ENCODE assay signal across 8 cellular contexts in the genomic region with DNA sequence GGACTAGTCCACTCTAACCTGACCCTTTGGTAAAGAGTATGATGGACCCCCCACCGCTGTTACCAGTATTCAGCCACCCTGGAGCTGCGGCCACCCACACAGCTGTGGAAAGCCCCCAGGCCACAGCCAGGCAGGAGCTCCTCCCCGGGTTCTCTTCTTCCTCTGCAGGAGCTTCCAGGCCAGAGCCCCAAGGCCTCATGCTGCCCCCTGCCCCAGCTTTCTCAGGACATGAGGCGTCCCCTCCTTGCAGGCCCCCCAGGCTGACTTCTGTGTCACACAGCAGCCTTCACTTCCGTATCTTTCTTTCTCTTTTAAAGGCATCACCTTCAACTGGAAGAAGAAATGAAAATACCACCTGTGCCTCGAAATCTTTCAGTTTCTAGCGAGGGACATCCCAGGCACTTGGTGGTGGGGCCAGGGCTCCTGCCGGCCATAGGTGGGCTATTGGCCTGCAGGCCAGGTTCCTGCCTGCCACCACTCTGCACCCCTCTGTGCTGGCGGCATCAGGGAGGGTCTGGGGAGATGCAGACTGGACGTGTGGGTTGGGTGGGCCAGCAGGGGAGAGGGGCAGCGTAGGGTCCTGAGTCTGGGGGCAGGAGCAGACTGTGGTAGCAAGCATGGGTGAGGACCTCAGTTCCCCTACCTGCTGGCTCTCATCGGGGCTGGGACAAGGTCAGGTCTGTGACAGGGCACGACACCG. TPM values are rescaled to one million over a fixed set of nuclear protein-coding genes. Genes with fewer than 3 reads are reported as not detected.
DNase-seq lines count a peak whose midpoint lies in the region; ATAC-seq lines count a peak whose summit lies in the region.

No MANE protein-coding gene starts in this region.

- H3K4me1 Mint-ChIP-seq in T-cell = peaks cover 100% of the 10 kb centered on the region in 3 donors
- H3K4me1 Mint-ChIP-seq in natural killer cell treated with Interleukin-12 subunit alpha and Interleukin-12 subunit beta and Interleukin-15 and Interleukin-18, amount 100 ng/mL, for 72 hours (ENCODE audit: low read depth in 2 of 2) = peaks cover 87 to 89% of the 10 kb centered on the region in 2 donors

- H3K9me3 Mint-ChIP-seq in T-cell = no peaks in the 10 kb centered on the region
- H3K9me3 Mint-ChIP-seq in natural killer cell treated with Interleukin-12 subunit alpha and Interleukin-12 subunit beta and Interleukin-15 and Interleukin-18, amount 100 ng/mL, for 72 hours = no peaks in the 10 kb centered on the region

- CTCF ChIA-PET in T-cell (lab: Charles Lee) = interaction anchor here (0.6 to 4.4 kb wide), 8 partner anchors 9 to 144 kb away, joined by 3 to 21 read pairs (median 4); partner anchors contain the start of gene KLF13 (in 1 of the 2)

- no peaks in the 10 kb centered on the region for H3K27me3 Mint-ChIP-seq in T-cell
- H3K27me3 Mint-ChIP-seq in natural killer cell treated with Interleukin-12 subunit alpha and Interleukin-12 subunit beta and Interleukin-15 and Interleukin-18, amount 100 ng/mL, for 72 hours = no peaks in the 10 kb centered on the region

- peak; percentile 49 for ATAC-seq in GM18498 (IDR thresholded peaks at IDR 0.05; ENCODE audit: unreplicated experiment)
- peak; percentile 52 for ATAC-seq in GM21723 (IDR thresholded peaks at IDR 0.05; ENCODE audit: unreplicated experiment)
- ATAC-seq in T-cell (replicated peaks in 1 of 4) = no peak
- peak; percentile 18 to 25 for ATAC-seq in natural killer cell treated with Interleukin-12 subunit alpha and Interleukin-12 subunit beta and Interleukin-15 and Interleukin-18, amount 100 ng/mL, for 72 hours
- no peak for ATAC-seq in GM18858 (IDR thresholded peaks at IDR 0.05; ENCODE audit: unreplicated experiment)

- DNase-seq in T-cell (peak in 1 of 34 experiments; percentile 26), NCI-H128 (lab: John Stamatoyannopoulos, UW; ENCODE audit: unreplicated experiment) (no peak), amygdala (lab: John Stamatoyannopoulos, UW) (no peak), nucleus accumbens (lab: John Stamatoyannopoulos, UW) (no peak)
- DNase-seq in natural killer cell treated with Interleukin-12 subunit alpha and Interleukin-12 subunit beta and Interleukin-15 and Interleukin-18, amount 100 ng/mL, for 72 hours (ENCODE audit: low spot score) = no peak

- peak overlapping the region; percentile 81 to 94 (median 86) for H3K4me3 Mint-ChIP-seq in T-cell
- H3K4me3 Mint-ChIP-seq in natural killer cell treated with Interleukin-12 subunit alpha and Interleukin-12 subunit beta and Interleukin-15 and Interleukin-18, amount 100 ng/mL, for 72 hours = peak overlapping the region; percentile 92

- POLR2A ChIA-PET in T-cell (lab: Charles Lee) = interaction anchor here (0.5 to 1.5 kb wide), 7 partner anchors 11 to 125 kb away, joined by 3 to 6 read pairs (median 3); partner anchors contain the start of gene KLF13 (in 1 of the 2)

- peak overlapping the region; percentile 96 to 98 for H3K27ac Mint-ChIP-seq in T-cell
- H3K27ac Mint-ChIP-seq in natural killer cell treated with Interleukin-12 subunit alpha and Interleukin-12 subunit beta and Interleukin-15 and Interleukin-18, amount 100 ng/mL, for 72 hours = peak overlapping the region; percentile 83 to 99

- H3K36me3 Mint-ChIP-seq in T-cell = peaks cover 9% of the 10 kb centered on the region
- H3K36me3 Mint-ChIP-seq in natural killer cell treated with Interleukin-12 subunit alpha and Interleukin-12 subunit beta and Interleukin-15 and Interleukin-18, amount 100 ng/mL, for 72 hours = no peaks in the 10 kb centered on the region

RNA-seq across cellular contexts. Expression of gene KLF13, which starts 19.9 kb away (rescaled TPM):
- 100 to 1,000 TPM; 218 to 327 (median 288) TPM for total RNA-seq in T-cell
- total RNA-seq in natural killer cell treated with Interleukin-12 subunit alpha and Interleukin-12 subunit beta and Interleukin-15 and Interleukin-18, amount 100 ng/mL, for 72 hours = 100 to 1,000 TPM in 1 of 2 donors, 10 to 100 TPM in 1; 95.1 to 153 TPM

Comparison
In these comparisons a context has a peak if more than half of its experiments do, and no peak if none do; other contexts are left out.
1. ATAC-seq: peak in GM18498 (single experiment), GM21723 (single experiment) and natural killer cell treated with Interleukin-12 subunit alpha and Interleukin-12 subunit beta and Interleukin-15 and Interleukin-18, amount 100 ng/mL, for 72 hours (2 of 2); none in T-cell (0 of 4) and GM18858 (single experiment).